In genomic region chr5:50302815-50303490, GRCh38 we compare ENCODE assay signal across 16 cellular contexts.
DNase-seq lines count a peak whose midpoint lies in the region; ATAC-seq and TF ChIP-seq lines count a peak whose summit lies in the region.
"Had no signal": no experiment of that assay in that cellular context is flagged by ENCODE, and none has a peak within 500 bp of the region (broad histone marks: within the 10 kb centered on the region; RNA-seq: fewer than 3 reads in every experiment).

No MANE protein-coding gene starts in this region.

- no peaks in the 10 kb centered on the region for H3K4me1 Mint-ChIP-seq in activated CD8-positive, alpha-beta T cell treated with anti-CD3 and anti-CD28 coated beads, Interleukin-2, amount 10 ng/mL, durations not matched to agents 7 days and 5 days (ENCODE audit: low read depth)

- intact Hi-C loops in PC-9 (cut with micrococcal nuclease; ENCODE audit: unreplicated experiment) = no loop called here

- H3K4me3 Mint-ChIP-seq in activated CD8-positive, alpha-beta T cell treated with anti-CD3 and anti-CD28 coated beads, Interleukin-2, amount 10 ng/mL, durations not matched to agents 7 days and 5 days = no peak overlapping the region
- H3K4me3 Mint-ChIP-seq: activated B cell treated with CpG ODN at 0.5 μM for 24 hours; activated naive CD8-positive, alpha-beta T cell treated with anti-CD3 and anti-CD28 coated beads, Interleukin-2, amount 50 U/mL, for 24 hours had no signal

- POLR2A ChIA-PET in PC-9 (lab: Charles Lee; ENCODE audit: unreplicated experiment) = no interaction called here
- POLR2A ChIA-PET in activated CD8-positive, alpha-beta T cell treated with anti-CD3 and anti-CD28 coated beads, Interleukin-2, amount 10 ng/mL, durations not matched to agents 7 days and 5 days (lab: Charles Lee) = no interaction called here

- peaks cover 24% of the 10 kb centered on the region for H3K4me1 ChIP-seq in PC-9 (replicated peaks; ENCODE audit: insufficient read depth)

- H3K4me3 ChIP-seq in PC-9 (no peak overlapping the region), fibroblast of mammary gland (ENCODE audit: control insufficient read depth, low read depth, low read length) (no peak overlapping the region)
- H3K4me3 ChIP-seq: ovary, thoracic aorta had no signal

- H3K27ac ChIP-seq in PC-9 = peak overlapping the region; percentile 52
- H3K27ac ChIP-seq: ovary, thoracic aorta had no signal

- CTCF ChIA-PET in PC-9 (lab: Charles Lee) = no interaction called here
- CTCF ChIA-PET in activated CD8-positive, alpha-beta T cell treated with anti-CD3 and anti-CD28 coated beads, Interleukin-2, amount 10 ng/mL, durations not matched to agents 7 days and 5 days (lab: Charles Lee) = no interaction called here

- peaks cover 8% of the 10 kb centered on the region for H3K9me3 Mint-ChIP-seq in activated CD8-positive, alpha-beta T cell treated with anti-CD3 and anti-CD28 coated beads, Interleukin-2, amount 10 ng/mL, durations not matched to agents 7 days and 5 days (ENCODE audit: insufficient read depth)

- DNase-seq in SIG-M5 treated with dmso at 0.1 percent for 504 hours (lab: John Stamatoyannopoulos, UW; ENCODE audit: unreplicated experiment) (peak; percentile 26), SIG-M5 (lab: John Stamatoyannopoulos, UW) (no peak), PC-9 (peak; percentile 2 to 55), fibroblast of mammary gland (ENCODE audit: low read depth) (peak; percentile 45)
- no peak for DNase-seq in activated CD4-positive, alpha-beta T cell treated with anti-CD3 and anti-CD28 coated beads for 48 hours
- no peak for DNase-seq in activated CD8-positive, alpha-beta T cell treated with anti-CD3 and anti-CD28 coated beads, Interleukin-2, amount 10 ng/mL, durations not matched to agents 7 days and 5 days
- DNase-seq: activated B cell treated with CpG ODN at 0.5 μM for 24 hours; activated naive CD8-positive, alpha-beta T cell treated with anti-CD3 and anti-CD28 coated beads, Interleukin-2, amount 50 U/mL, for 24 hours; erythroblast; KBM-7; NCI-H1930; ovary; stimulated activated CD4-positive, alpha-beta T cell treated with anti-CD3 and anti-CD28 coated beads, Interleukin-12 subunit alpha, Interleukin-12 subunit beta, amount 100 ng/mL, for 4 hours had no signal

- H3K27ac Mint-ChIP-seq in activated CD8-positive, alpha-beta T cell treated with anti-CD3 and anti-CD28 coated beads, Interleukin-2, amount 10 ng/mL, durations not matched to agents 7 days and 5 days = no peak overlapping the region
- H3K27ac Mint-ChIP-seq: activated B cell treated with CpG ODN at 0.5 μM for 24 hours; activated naive CD8-positive, alpha-beta T cell treated with anti-CD3 and anti-CD28 coated beads, Interleukin-2, amount 50 U/mL, for 24 hours had no signal

- no peak for ATAC-seq in activated CD8-positive, alpha-beta T cell treated with anti-CD3 and anti-CD28 coated beads, Interleukin-2, amount 10 ng/mL, durations not matched to agents 7 days and 5 days
- no peak for ATAC-seq in GM18502 (IDR thresholded peaks at IDR 0.05; ENCODE audit: poor library complexity, unreplicated experiment)
- ATAC-seq in HG02840 (IDR thresholded peaks at IDR 0.05; ENCODE audit: low FRiP score, unreplicated experiment) = no peak
- ATAC-seq: activated naive CD8-positive, alpha-beta T cell treated with anti-CD3 and anti-CD28 coated beads, Interleukin-2, amount 50 U/mL, for 24 hours had no signal

- no TSS peak for BruUV-seq in PC-9 (replicated peaks; lab: Mats Ljungman, UMichigan)

- peaks cover 3% of the 10 kb centered on the region for H3K36me3 Mint-ChIP-seq in activated CD8-positive, alpha-beta T cell treated with anti-CD3 and anti-CD28 coated beads, Interleukin-2, amount 10 ng/mL, durations not matched to agents 7 days and 5 days (ENCODE audit: low read depth)

- H3F3A ChIP-seq in PC-9 (ENCODE audit: insufficient read depth, low read depth) = peaks cover 4% of the 10 kb centered on the region; the same call in 1 of the 2 replicates

- H3K27me3 ChIP-seq in PC-9 (ENCODE audit: insufficient read depth, low read depth) = no peaks in the 10 kb centered on the region
- H3K27me3 ChIP-seq: ovary had no signal

- no peak for TF ChIP-seq CTCF in PC-9 (conservative IDR thresholded peaks at IDR 0.05)
- TF ChIP-seq CTCF in fibroblast of mammary gland (conservative IDR thresholded peaks at IDR 0.05; ENCODE audit: control insufficient read depth, insufficient read depth, low read depth, low read length) = no peak

- H3K27me3 Mint-ChIP-seq in activated CD8-positive, alpha-beta T cell treated with anti-CD3 and anti-CD28 coated beads, Interleukin-2, amount 10 ng/mL, durations not matched to agents 7 days and 5 days (ENCODE audit: low read depth) = no peaks in the 10 kb centered on the region
- H3K27me3 Mint-ChIP-seq: activated B cell treated with CpG ODN at 0.5 μM for 24 hours; activated naive CD8-positive, alpha-beta T cell treated with anti-CD3 and anti-CD28 coated beads, Interleukin-2, amount 50 U/mL, for 24 hours had no signal

- H3K36me3 ChIP-seq in PC-9 (ENCODE audit: low read depth) = no peaks in the 10 kb centered on the region
- H3K36me3 ChIP-seq: ovary, thoracic aorta had no signal

- no peaks in the 10 kb centered on the region for H4K20me1 ChIP-seq in PC-9 (ENCODE audit: insufficient read depth)

- H2AFZ ChIP-seq in PC-9 = no peak overlapping the region

- no peaks in the 10 kb centered on the region for H3K79me2 ChIP-seq in PC-9 (ENCODE audit: low read depth)

- H3K9me3 ChIP-seq in PC-9 (ENCODE audit: insufficient read depth, low read depth) = peaks cover 4% of the 10 kb centered on the region; the same call in 1 of the 2 replicates
- H3K9me3 ChIP-seq: ovary, thoracic aorta had no signal

- H3K9me2 ChIP-seq in PC-9 (ENCODE audit: insufficient read depth) = no peaks in the 10 kb centered on the region

- peak overlapping the region; percentile 51 for H3K4me2 ChIP-seq in PC-9

Comparison
In these comparisons a context has a peak if more than half of its experiments do, and no peak if none do; other contexts are left out.
1. DNase-seq: peak in SIG-M5 treated with dmso at 0.1 percent for 504 hours (single experiment), PC-9 (2 of 2) and fibroblast of mammary gland (single experiment); none in SIG-M5 (single experiment), activated CD4-positive, alpha-beta T cell treated with anti-CD3 and anti-CD28 coated beads for 48 hours (single experiment) and activated CD8-positive, alpha-beta T cell treated with anti-CD3 and anti-CD28 coated beads, Interleukin-2, amount 10 ng/mL, durations not matched to agents 7 days and 5 days (single experiment).